ENCODE assay signal across 17 cellular contexts in genomic region chr7:77979219-77979618, GRCh38.
"Had no signal": no experiment of that assay in that cellular context is flagged by ENCODE, and none has a peak within 500 bp of the region (broad histone marks: within the 10 kb centered on the region; RNA-seq: fewer than 3 reads in every experiment).

No MANE protein-coding gene starts in this region.

- H3K4me3 ChIP-seq: dorsolateral prefrontal cortex, prostate gland, smooth muscle cell, suprapubic skin had no signal

- H3K36me3 Mint-ChIP-seq: activated naive CD4-positive, alpha-beta T cell treated with anti-CD3 and anti-CD28 coated beads, Interleukin-2, amount 10 ng/mL, durations not matched to agents 7 days and 5 days; natural killer cell treated with Interleukin-12 subunit alpha and Interleukin-12 subunit beta and Interleukin-15 and Interleukin-18, amount 100 ng/mL, for 72 hours had no signal

- ATAC-seq: natural killer cell treated with Interleukin-12 subunit alpha and Interleukin-12 subunit beta and Interleukin-15 and Interleukin-18, amount 100 ng/mL, for 72 hours; right cardiac atrium had no signal

- H3K27ac Mint-ChIP-seq: activated CD4-positive, alpha-beta memory T cell treated with anti-CD3 and anti-CD28 coated beads, Interleukin-2, amount 10 ng/mL, durations not matched to agents 7 days and 5 days; activated naive CD4-positive, alpha-beta T cell treated with anti-CD3 and anti-CD28 coated beads, Interleukin-2, amount 10 ng/mL, durations not matched to agents 7 days and 5 days; activated T-cell treated with anti-CD3 and anti-CD28 coated beads, Interleukin-2, amount 50 U/mL, for 24 hours; endodermal cell; immature natural killer cell; natural killer cell treated with Interleukin-12 subunit alpha and Interleukin-12 subunit beta and Interleukin-15 and Interleukin-18, amount 100 ng/mL, for 72 hours; stimulated activated naive CD8-positive, alpha-beta T cell treated with anti-CD3 and anti-CD28 coated beads, Interleukin-15, Interleukin-2, amounts not matched to agents 100 ng/mL and 50 ng/mL, for 24 hours had no signal

- H3K27ac ChIP-seq: prostate gland, suprapubic skin had no signal

- H3K27me3 ChIP-seq: dorsolateral prefrontal cortex, suprapubic skin had no signal

- H3K27me3 Mint-ChIP-seq: stimulated activated naive CD8-positive, alpha-beta T cell treated with anti-CD3 and anti-CD28 coated beads, Interleukin-15, Interleukin-2, amounts not matched to agents 100 ng/mL and 50 ng/mL, for 24 hours had no signal

- H3K4me1 Mint-ChIP-seq: activated naive CD4-positive, alpha-beta T cell treated with anti-CD3 and anti-CD28 coated beads, Interleukin-2, amount 10 ng/mL, durations not matched to agents 7 days and 5 days; immature natural killer cell had no signal

- DNase-seq: activated CD4-positive, alpha-beta memory T cell treated with anti-CD3 and anti-CD28 coated beads, Interleukin-2, amount 10 ng/mL, durations not matched to agents 7 days and 5 days; activated CD4-positive, CD25-positive, alpha-beta regulatory T cell treated with anti-CD3 and anti-CD28 coated beads, Interleukin-2, amount 50 U/mL, for 72 hours; activated naive CD4-positive, alpha-beta T cell treated with anti-CD3 and anti-CD28 coated beads, Interleukin-2, amount 10 ng/mL, durations not matched to agents 7 days and 5 days; activated T-cell treated with anti-CD3 and anti-CD28 coated beads, Interleukin-2, amount 50 U/mL, for 24 hours; dorsolateral prefrontal cortex; endodermal cell; erythroblast; immature natural killer cell; occipital lobe; right cardiac atrium; T-helper 9 cell; trophoblast cell had no signal

- H3K4me1 ChIP-seq: prostate gland, suprapubic skin had no signal

- H3K9me3 Mint-ChIP-seq: activated CD4-positive, alpha-beta memory T cell treated with anti-CD3 and anti-CD28 coated beads, Interleukin-2, amount 10 ng/mL, durations not matched to agents 7 days and 5 days; activated naive CD4-positive, alpha-beta T cell treated with anti-CD3 and anti-CD28 coated beads, Interleukin-2, amount 10 ng/mL, durations not matched to agents 7 days and 5 days; activated T-cell treated with anti-CD3 and anti-CD28 coated beads, Interleukin-2, amount 50 U/mL, for 24 hours; natural killer cell treated with Interleukin-12 subunit alpha and Interleukin-12 subunit beta and Interleukin-15 and Interleukin-18, amount 100 ng/mL, for 72 hours; stimulated activated naive CD8-positive, alpha-beta T cell treated with anti-CD3 and anti-CD28 coated beads, Interleukin-15, Interleukin-2, amounts not matched to agents 100 ng/mL and 50 ng/mL, for 24 hours had no signal

- H3K36me3 ChIP-seq: prostate gland, suprapubic skin had no signal

- H3K9me3 ChIP-seq: prostate gland, suprapubic skin had no signal

- H3K4me2 ChIP-seq: smooth muscle cell had no signal

- H3K4me3 Mint-ChIP-seq: activated CD4-positive, alpha-beta memory T cell treated with anti-CD3 and anti-CD28 coated beads, Interleukin-2, amount 10 ng/mL, durations not matched to agents 7 days and 5 days; activated naive CD4-positive, alpha-beta T cell treated with anti-CD3 and anti-CD28 coated beads, Interleukin-2, amount 10 ng/mL, durations not matched to agents 7 days and 5 days; activated T-cell treated with anti-CD3 and anti-CD28 coated beads, Interleukin-2, amount 50 U/mL, for 24 hours; endodermal cell; immature natural killer cell; natural killer cell treated with Interleukin-12 subunit alpha and Interleukin-12 subunit beta and Interleukin-15 and Interleukin-18, amount 100 ng/mL, for 72 hours; stimulated activated naive CD8-positive, alpha-beta T cell treated with anti-CD3 and anti-CD28 coated beads, Interleukin-15, Interleukin-2, amounts not matched to agents 100 ng/mL and 50 ng/mL, for 24 hours had no signal
